ENCODE assay signal across 1 cellular context in the genomic region with DNA sequence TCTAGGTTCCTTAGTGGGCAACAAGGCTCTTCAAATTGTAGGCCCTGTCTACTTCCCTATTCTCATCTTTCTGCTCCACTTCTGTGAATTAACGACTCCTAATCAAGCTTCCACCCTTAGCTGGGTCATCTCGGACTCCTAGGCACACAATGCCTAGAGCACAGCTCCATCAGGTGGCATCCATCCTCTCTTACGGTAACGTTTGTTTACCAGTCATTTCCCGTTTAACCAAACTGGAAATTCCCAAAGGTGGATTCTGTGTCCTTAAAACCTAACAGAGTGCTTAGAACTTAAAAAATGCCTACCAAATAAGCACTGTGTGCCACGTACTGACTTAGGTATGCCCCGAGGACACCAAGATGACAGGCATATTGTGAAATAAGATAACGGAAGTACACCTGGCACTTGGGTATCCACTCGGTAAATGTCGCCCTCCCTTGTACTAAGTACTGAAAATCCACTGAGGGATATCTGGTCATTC.
TF ChIP-seq lines count a peak whose summit lies in the region.

No MANE protein-coding gene starts in this region.

TF ChIP-seq in GM12878, 131 proteins besides CTCF, POLR2A, EP300 and RAD21 (continued from another document):
- TF ChIP-seq, protein P1, sequence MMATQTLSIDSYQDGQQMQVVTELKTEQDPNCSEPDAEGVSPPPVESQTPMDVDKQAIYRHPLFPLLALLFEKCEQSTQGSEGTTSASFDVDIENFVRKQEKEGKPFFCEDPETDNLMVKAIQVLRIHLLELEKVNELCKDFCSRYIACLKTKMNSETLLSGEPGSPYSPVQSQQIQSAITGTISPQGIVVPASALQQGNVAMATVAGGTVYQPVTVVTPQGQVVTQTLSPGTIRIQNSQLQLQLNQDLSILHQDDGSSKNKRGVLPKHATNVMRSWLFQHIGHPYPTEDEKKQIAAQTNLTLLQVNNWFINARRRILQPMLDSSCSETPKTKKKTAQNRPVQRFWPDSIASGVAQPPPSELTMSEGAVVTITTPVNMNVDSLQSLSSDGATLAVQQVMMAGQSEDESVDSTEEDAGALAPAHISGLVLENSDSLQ (IDR thresholded peaks at IDR 0.05): peak; percentile 45; the same call in 1 of the 2 replicates
